8 cellular contexts compared by ENCODE assay signal in genomic region chr10:45594276-45595157, GRCh38.
DNase-seq lines count a peak whose midpoint lies in the region; ATAC-seq and TF ChIP-seq lines count a peak whose summit lies in the region.

No MANE protein-coding gene starts in this region.

- ATAC-seq in DND-41 (ENCODE audit: insufficient read depth, low read depth) = peak; percentile 93
- peak; percentile 94 for ATAC-seq in GM21737 (IDR thresholded peaks at IDR 0.05; ENCODE audit: unreplicated experiment)
- peak; percentile 92 for ATAC-seq in activated T-helper 17 cell treated with anti-CD3 and anti-CD28 coated beads, Interleukin-2, amount 50 U/mL, for 72 hours (replicated peaks)
- peak; percentile 94 for ATAC-seq in stimulated activated naive CD8-positive, alpha-beta T cell treated with anti-CD3 and anti-CD28 coated beads, Interleukin-15, Interleukin-2, amounts not matched to agents 100 U/mL and 50 U/mL, for 24 hours

- H3K4me1 Mint-ChIP-seq in activated T-helper 17 cell treated with anti-CD3 and anti-CD28 coated beads, Interleukin-2, amount 50 U/mL, for 72 hours = peaks cover 22% of the 10 kb centered on the region
- peaks cover 16% of the 10 kb centered on the region for H3K4me1 Mint-ChIP-seq in nephron

- no peaks in the 10 kb centered on the region for H3K27me3 ChIP-seq in DND-41 (ENCODE audit: insufficient read depth, low read length, poor library complexity)
- H3K27me3 ChIP-seq in Peyer's patch = no peaks in the 10 kb centered on the region

- no peaks in the 10 kb centered on the region for H3K27me3 Mint-ChIP-seq in activated T-helper 17 cell treated with anti-CD3 and anti-CD28 coated beads, Interleukin-2, amount 50 U/mL, for 72 hours
- H3K27me3 Mint-ChIP-seq in nephron (ENCODE audit: low read depth) = no peaks in the 10 kb centered on the region

- H3K4me1 ChIP-seq in DND-41 (ENCODE audit: insufficient read depth, low read length) (peaks cover 29% of the 10 kb centered on the region), Peyer's patch (peaks cover 0 to 24% (median 8%) of the 10 kb centered on the region in 4 donors)

- peak overlapping the region; percentile 89 for H2AFZ ChIP-seq in DND-41 (ENCODE audit: low read depth, low read length)

- peak overlapping the region; percentile 75 for H3K9ac ChIP-seq in DND-41 (ENCODE audit: low read depth, low read length)

- TF ChIP-seq CTCF in DND-41 (IDR thresholded peaks at IDR 0.05; ENCODE audit: borderline replicate concordance, extremely low read depth, low read length, poor library complexity, severe bottlenecking) (peak; percentile 18), Peyer's patch (IDR thresholded peaks at IDR 0.05) (peak in 2 of 6 experiments; percentile 25 to 29), fibroblast of the aortic adventitia (IDR thresholded peaks at IDR 0.05; ENCODE audit: insufficient read depth, low read length) (no peak), nephron (IDR thresholded peaks at IDR 0.05; ENCODE audit: unreplicated experiment in 3 of 3) (no peak)

- H3K36me3 ChIP-seq in DND-41 (ENCODE audit: insufficient read depth, low read length) (no peaks in the 10 kb centered on the region), Peyer's patch (no peaks in the 10 kb centered on the region)

- TF ChIP-seq POLR2A in Peyer's patch (IDR thresholded peaks at IDR 0.05) = peak; percentile 48 to 67

- H3K4me3 ChIP-seq in DND-41 (ENCODE audit: low read depth in 1 of 2, low read length in 2 of 2) (peak overlapping the region; percentile 63 to 93; a peak in 3 of 4 replicates), Peyer's patch (peak overlapping the region; percentile 68 to 97 (median 85)), fibroblast of the aortic adventitia (ENCODE audit: low read depth, low read length) (peak overlapping the region; percentile 84)

- H3K36me3 Mint-ChIP-seq in activated T-helper 17 cell treated with anti-CD3 and anti-CD28 coated beads, Interleukin-2, amount 50 U/mL, for 72 hours (ENCODE audit: low read depth) = peaks cover 14% of the 10 kb centered on the region
- H3K36me3 Mint-ChIP-seq in nephron (ENCODE audit: low read depth) = peaks cover 19% of the 10 kb centered on the region

- peak overlapping the region; percentile 82 for H3K27ac Mint-ChIP-seq in activated T-helper 17 cell treated with anti-CD3 and anti-CD28 coated beads, Interleukin-2, amount 50 U/mL, for 72 hours
- peak overlapping the region; percentile 53 to 85 (median 67) for H3K27ac Mint-ChIP-seq in nephron

- no peaks in the 10 kb centered on the region for H4K20me1 ChIP-seq in DND-41 (ENCODE audit: insufficient read depth, low read length)

- H3K9me3 ChIP-seq in DND-41 (ENCODE audit: insufficient read depth, low read length, severe bottlenecking) (peaks cover 3% of the 10 kb centered on the region), Peyer's patch (no peaks in the 10 kb centered on the region)

- H3K9me3 Mint-ChIP-seq in activated T-helper 17 cell treated with anti-CD3 and anti-CD28 coated beads, Interleukin-2, amount 50 U/mL, for 72 hours = no peaks in the 10 kb centered on the region
- H3K9me3 Mint-ChIP-seq in nephron = peaks cover 6% of the 10 kb centered on the region

- H3K4me2 ChIP-seq in DND-41 (ENCODE audit: insufficient read depth, low read length) = peak overlapping the region; percentile 76

- DNase-seq in DND-41 = peak; percentile 91
- DNase-seq in KG1 (lab: John Stamatoyannopoulos, UW) = peak; percentile 91
- peak; percentile 95 to 97 (median 96) for DNase-seq in Peyer's patch
- peak; percentile 84 for DNase-seq in fibroblast of the aortic adventitia (ENCODE audit: low read depth)
- peak; percentile 92 for DNase-seq in stimulated activated naive CD8-positive, alpha-beta T cell treated with anti-CD3 and anti-CD28 coated beads, Interleukin-15, Interleukin-2, amounts not matched to agents 100 U/mL and 50 U/mL, for 24 hours

- H3K79me2 ChIP-seq in DND-41 (ENCODE audit: insufficient read depth, low read length) = peaks cover 16% of the 10 kb centered on the region

- H3K4me3 Mint-ChIP-seq in activated T-helper 17 cell treated with anti-CD3 and anti-CD28 coated beads, Interleukin-2, amount 50 U/mL, for 72 hours = peak overlapping the region; percentile 82
- H3K4me3 Mint-ChIP-seq in nephron = peak overlapping the region; percentile 86 to 96 (median 91)

- H3K27ac ChIP-seq in DND-41 (ENCODE audit: low read length) (peak overlapping the region; percentile 58), Peyer's patch (peak overlapping the region; percentile 80 to 93 (median 90))

Comparison
In these comparisons a context has a peak if more than half of its experiments do, and no peak if none do; other contexts are left out.
1. Peak in every context shown above with its lines: DNase-seq, ATAC-seq, H3K4me3 ChIP-seq and H3K27ac ChIP-seq.